2 cellular contexts compared by ENCODE assay signal in the genomic region with DNA sequence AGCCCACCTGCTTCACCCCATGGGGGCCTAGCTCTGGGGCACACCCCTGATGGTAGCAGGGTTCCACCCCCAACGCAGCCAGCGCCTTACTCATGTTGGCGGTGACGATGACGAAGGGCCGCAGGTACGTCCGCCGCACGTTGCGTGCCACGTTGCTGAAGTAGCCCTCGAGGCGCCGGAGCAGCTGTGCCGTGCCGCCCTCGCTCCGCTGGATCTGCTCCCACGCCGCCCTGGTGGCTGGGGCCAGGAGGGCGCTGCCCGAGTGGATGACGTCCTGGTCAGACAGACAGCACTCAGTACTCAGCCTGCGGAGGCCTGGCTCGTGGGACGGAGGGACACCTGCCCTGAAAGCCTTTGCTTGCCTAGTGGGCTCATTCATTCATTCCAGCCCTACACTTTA.
A peak's percentile ranks its signal among the peaks of the same experiment; 100 is the strongest.
TF ChIP-seq lines count a peak whose summit lies in the region.

No MANE protein-coding gene starts in this region.

TF ChIP-seq in GM23338, 12 proteins besides CTCF, POLR2A, EP300 and RAD21 (continues in another document):
- TF ChIP-seq, protein P1, sequence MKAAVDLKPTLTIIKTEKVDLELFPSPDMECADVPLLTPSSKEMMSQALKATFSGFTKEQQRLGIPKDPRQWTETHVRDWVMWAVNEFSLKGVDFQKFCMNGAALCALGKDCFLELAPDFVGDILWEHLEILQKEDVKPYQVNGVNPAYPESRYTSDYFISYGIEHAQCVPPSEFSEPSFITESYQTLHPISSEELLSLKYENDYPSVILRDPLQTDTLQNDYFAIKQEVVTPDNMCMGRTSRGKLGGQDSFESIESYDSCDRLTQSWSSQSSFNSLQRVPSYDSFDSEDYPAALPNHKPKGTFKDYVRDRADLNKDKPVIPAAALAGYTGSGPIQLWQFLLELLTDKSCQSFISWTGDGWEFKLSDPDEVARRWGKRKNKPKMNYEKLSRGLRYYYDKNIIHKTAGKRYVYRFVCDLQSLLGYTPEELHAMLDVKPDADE (IDR thresholded peaks at IDR 0.05): no peak
- TF ChIP-seq ZNF114 (CRISPR knock-in tag; IDR thresholded peaks at IDR 0.05): no peak
- TF ChIP-seq STAT1 (IDR thresholded peaks at IDR 0.05; ENCODE audit: unreplicated experiment): no peak
- TF ChIP-seq CREB1 (CRISPR knock-in tag; IDR thresholded peaks at IDR 0.05; ENCODE audit: low read depth): no peak
- TF ChIP-seq, protein P2, sequence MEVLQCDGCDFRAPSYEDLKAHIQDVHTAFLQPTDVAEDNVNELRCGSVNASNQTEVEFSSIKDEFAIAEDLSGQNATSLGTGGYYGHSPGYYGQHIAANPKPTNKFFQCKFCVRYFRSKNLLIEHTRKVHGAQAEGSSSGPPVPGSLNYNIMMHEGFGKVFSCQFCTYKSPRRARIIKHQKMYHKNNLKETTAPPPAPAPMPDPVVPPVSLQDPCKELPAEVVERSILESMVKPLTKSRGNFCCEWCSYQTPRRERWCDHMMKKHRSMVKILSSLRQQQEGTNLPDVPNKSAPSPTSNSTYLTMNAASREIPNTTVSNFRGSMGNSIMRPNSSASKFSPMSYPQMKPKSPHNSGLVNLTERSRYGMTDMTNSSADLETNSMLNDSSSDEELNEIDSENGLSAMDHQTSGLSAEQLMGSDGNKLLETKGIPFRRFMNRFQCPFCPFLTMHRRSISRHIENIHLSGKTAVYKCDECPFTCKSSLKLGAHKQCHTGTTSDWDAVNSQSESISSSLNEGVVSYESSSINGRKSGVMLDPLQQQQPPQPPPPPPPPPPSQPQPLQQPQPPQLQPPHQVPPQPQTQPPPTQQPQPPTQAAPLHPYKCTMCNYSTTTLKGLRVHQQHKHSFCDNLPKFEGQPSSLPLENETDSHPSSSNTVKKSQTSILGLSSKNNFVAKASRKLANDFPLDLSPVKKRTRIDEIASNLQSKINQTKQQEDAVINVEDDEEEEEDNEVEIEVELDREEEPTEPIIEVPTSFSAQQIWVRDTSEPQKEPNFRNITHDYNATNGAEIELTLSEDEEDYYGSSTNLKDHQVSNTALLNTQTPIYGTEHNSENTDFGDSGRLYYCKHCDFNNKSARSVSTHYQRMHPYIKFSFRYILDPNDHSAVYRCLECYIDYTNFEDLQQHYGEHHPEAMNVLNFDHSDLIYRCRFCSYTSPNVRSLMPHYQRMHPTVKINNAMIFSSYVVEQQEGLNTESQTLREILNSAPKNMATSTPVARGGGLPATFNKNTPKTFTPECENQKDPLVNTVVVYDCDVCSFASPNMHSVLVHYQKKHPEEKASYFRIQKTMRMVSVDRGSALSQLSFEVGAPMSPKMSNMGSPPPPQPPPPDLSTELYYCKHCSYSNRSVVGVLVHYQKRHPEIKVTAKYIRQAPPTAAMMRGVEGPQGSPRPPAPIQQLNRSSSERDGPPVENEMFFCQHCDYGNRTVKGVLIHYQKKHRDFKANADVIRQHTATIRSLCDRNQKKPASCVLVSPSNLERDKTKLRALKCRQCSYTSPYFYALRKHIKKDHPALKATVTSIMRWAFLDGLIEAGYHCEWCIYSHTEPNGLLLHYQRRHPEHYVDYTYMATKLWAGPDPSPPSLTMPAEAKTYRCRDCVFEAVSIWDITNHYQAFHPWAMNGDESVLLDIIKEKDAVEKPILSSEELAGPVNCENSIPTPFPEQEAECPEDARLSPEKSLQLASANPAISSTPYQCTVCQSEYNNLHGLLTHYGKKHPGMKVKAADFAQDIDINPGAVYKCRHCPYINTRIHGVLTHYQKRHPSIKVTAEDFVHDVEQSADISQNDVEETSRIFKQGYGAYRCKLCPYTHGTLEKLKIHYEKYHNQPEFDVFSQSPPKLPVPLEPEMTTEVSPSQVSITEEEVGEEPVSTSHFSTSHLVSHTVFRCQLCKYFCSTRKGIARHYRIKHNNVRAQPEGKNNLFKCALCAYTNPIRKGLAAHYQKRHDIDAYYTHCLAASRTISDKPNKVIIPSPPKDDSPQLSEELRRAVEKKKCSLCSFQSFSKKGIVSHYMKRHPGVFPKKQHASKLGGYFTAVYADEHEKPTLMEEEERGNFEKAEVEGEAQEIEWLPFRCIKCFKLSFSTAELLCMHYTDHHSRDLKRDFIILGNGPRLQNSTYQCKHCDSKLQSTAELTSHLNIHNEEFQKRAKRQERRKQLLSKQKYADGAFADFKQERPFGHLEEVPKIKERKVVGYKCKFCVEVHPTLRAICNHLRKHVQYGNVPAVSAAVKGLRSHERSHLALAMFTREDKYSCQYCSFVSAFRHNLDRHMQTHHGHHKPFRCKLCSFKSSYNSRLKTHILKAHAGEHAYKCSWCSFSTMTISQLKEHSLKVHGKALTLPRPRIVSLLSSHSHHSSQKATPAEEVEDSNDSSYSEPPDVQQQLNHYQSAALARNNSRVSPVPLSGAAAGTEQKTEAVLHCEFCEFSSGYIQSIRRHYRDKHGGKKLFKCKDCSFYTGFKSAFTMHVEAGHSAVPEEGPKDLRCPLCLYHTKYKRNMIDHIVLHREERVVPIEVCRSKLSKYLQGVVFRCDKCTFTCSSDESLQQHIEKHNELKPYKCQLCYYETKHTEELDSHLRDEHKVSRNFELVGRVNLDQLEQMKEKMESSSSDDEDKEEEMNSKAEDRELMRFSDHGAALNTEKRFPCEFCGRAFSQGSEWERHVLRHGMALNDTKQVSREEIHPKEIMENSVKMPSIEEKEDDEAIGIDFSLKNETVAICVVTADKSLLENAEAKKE (CRISPR knock-in tag; IDR thresholded peaks at IDR 0.05): no peak
- TF ChIP-seq POLR2AphosphoS5 (IDR thresholded peaks at IDR 0.05; ENCODE audit: low read depth): no peak
- TF ChIP-seq NANOG (IDR thresholded peaks at IDR 0.05; ENCODE audit: borderline replicate concordance): no peak
- TF ChIP-seq ZNF331 (CRISPR knock-in tag; IDR thresholded peaks at IDR 0.05; ENCODE audit: low read depth): no peak
- TF ChIP-seq, protein P3, sequence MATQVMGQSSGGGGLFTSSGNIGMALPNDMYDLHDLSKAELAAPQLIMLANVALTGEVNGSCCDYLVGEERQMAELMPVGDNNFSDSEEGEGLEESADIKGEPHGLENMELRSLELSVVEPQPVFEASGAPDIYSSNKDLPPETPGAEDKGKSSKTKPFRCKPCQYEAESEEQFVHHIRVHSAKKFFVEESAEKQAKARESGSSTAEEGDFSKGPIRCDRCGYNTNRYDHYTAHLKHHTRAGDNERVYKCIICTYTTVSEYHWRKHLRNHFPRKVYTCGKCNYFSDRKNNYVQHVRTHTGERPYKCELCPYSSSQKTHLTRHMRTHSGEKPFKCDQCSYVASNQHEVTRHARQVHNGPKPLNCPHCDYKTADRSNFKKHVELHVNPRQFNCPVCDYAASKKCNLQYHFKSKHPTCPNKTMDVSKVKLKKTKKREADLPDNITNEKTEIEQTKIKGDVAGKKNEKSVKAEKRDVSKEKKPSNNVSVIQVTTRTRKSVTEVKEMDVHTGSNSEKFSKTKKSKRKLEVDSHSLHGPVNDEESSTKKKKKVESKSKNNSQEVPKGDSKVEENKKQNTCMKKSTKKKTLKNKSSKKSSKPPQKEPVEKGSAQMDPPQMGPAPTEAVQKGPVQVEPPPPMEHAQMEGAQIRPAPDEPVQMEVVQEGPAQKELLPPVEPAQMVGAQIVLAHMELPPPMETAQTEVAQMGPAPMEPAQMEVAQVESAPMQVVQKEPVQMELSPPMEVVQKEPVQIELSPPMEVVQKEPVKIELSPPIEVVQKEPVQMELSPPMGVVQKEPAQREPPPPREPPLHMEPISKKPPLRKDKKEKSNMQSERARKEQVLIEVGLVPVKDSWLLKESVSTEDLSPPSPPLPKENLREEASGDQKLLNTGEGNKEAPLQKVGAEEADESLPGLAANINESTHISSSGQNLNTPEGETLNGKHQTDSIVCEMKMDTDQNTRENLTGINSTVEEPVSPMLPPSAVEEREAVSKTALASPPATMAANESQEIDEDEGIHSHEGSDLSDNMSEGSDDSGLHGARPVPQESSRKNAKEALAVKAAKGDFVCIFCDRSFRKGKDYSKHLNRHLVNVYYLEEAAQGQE (IDR thresholded peaks at IDR 0.05; ENCODE audit: unreplicated experiment): no peak
- no peak for TF ChIP-seq JUNB (IDR thresholded peaks at IDR 0.05; ENCODE audit: unreplicated experiment)

TF ChIP-seq in K562, 482 proteins besides CTCF, POLR2A, EP300 and RAD21:
- TF ChIP-seq SMARCC2 (IDR thresholded peaks at IDR 0.05; ENCODE audit: low read depth) (no peak), PURB (CRISPR knock-in tag; IDR thresholded peaks at IDR 0.05; ENCODE audit: low read depth) (no peak)
- TF ChIP-seq, protein P4, sequence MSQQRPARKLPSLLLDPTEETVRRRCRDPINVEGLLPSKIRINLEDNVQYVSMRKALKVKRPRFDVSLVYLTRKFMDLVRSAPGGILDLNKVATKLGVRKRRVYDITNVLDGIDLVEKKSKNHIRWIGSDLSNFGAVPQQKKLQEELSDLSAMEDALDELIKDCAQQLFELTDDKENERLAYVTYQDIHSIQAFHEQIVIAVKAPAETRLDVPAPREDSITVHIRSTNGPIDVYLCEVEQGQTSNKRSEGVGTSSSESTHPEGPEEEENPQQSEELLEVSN (IDR thresholded peaks at IDR 0.05; ENCODE audit: borderline replicate concordance in 1 of 2, extremely low read depth in 1 of 2, insufficient read depth in 1 of 2, insufficient read length in 1 of 2, low read depth in 1 of 2, low read length in 1 of 2, poor library complexity in 1 of 2, severe bottlenecking in 1 of 2): peak in 1 of 2 experiments; percentile 41
TF ChIP-seq in K562: peak in this region for 1.
